Comparison of ENCODE assay signal across 9 cellular contexts in genomic region chr17:30920683-30921543, GRCh38. TPM values are rescaled to one million over a fixed set of nuclear protein-coding genes. Genes with fewer than 3 reads are reported as not detected.
A peak's percentile ranks its signal among the peaks of the same experiment; 100 is the strongest.
DNase-seq lines count a peak whose midpoint lies in the region; ATAC-seq, FAIRE-seq and TF ChIP-seq lines count a peak whose summit lies in the region.
"Had no signal": no experiment of that assay in that cellular context is flagged by ENCODE, and none has a peak within 500 bp of the region (broad histone marks: within the 10 kb centered on the region; RNA-seq: fewer than 3 reads in every experiment).

No MANE protein-coding gene starts in this region.

- peaks cover 14% of the 10 kb centered on the region for H3K4me1 Mint-ChIP-seq in activated naive CD4-positive, alpha-beta T cell treated with anti-CD3 and anti-CD28 coated beads, Interleukin-2, amount 50 U/mL, for 24 hours
- H3K4me1 Mint-ChIP-seq in activated naive CD8-positive, alpha-beta T cell treated with anti-CD3 and anti-CD28 coated beads, Interleukin-2, amount 10 ng/mL, durations not matched to agents 7 days and 5 days = peaks cover 5% of the 10 kb centered on the region

- no peaks in the 10 kb centered on the region for H3K36me3 Mint-ChIP-seq in activated naive CD4-positive, alpha-beta T cell treated with anti-CD3 and anti-CD28 coated beads, Interleukin-2, amount 50 U/mL, for 24 hours
- no peaks in the 10 kb centered on the region for H3K36me3 Mint-ChIP-seq in activated naive CD8-positive, alpha-beta T cell treated with anti-CD3 and anti-CD28 coated beads, Interleukin-2, amount 10 ng/mL, durations not matched to agents 7 days and 5 days

- no peak for DNase-seq in activated naive CD4-positive, alpha-beta T cell (lab: John Stamatoyannopoulos, UW)
- DNase-seq in activated naive CD8-positive, alpha-beta T cell treated with anti-CD3 and anti-CD28 coated beads, Interleukin-2, amount 10 ng/mL, durations not matched to agents 7 days and 5 days = no peak
- DNase-seq in HepG2 (ENCODE audit: low spot score) (no peak), upper lobe of left lung (no peak)
- DNase-seq: activated CD8-positive, alpha-beta memory T cell treated with anti-CD3 and anti-CD28 coated beads, Interleukin-2, amount 50 U/mL, for 48 hours had no signal

- H3K4me1 ChIP-seq in HepG2 (ENCODE audit: insufficient read depth, low read length) = peaks cover 35% of the 10 kb centered on the region
- peaks cover 9 to 23% (median 17%) of the 10 kb centered on the region in 4 donors for H3K4me1 ChIP-seq in upper lobe of left lung

- H3K9me3 Mint-ChIP-seq in activated naive CD4-positive, alpha-beta T cell treated with anti-CD3 and anti-CD28 coated beads, Interleukin-2, amount 50 U/mL, for 24 hours = no peaks in the 10 kb centered on the region
- H3K9me3 Mint-ChIP-seq in activated naive CD8-positive, alpha-beta T cell treated with anti-CD3 and anti-CD28 coated beads, Interleukin-2, amount 10 ng/mL, durations not matched to agents 7 days and 5 days = no peaks in the 10 kb centered on the region

- BruUV-seq in HepG2 (replicated peaks; lab: Mats Ljungman, UMichigan) = no TSS peak

- peak overlapping the region; percentile 46 to 71 (median 51); a peak in 3 of 6 replicates for H3K4me3 ChIP-seq in HepG2 (replicated peaks in 1 of 3; ENCODE audit: insufficient read depth in 1 of 3, low read depth in 2 of 3, low read length in 3 of 3)
- peak overlapping the region in 3 of 4 donors; percentile 63 to 67 (median 63) for H3K4me3 ChIP-seq in upper lobe of left lung

- H3K27ac ChIP-seq in HepG2 (ENCODE audit: extremely low read length, insufficient read depth, low read length) (no peak overlapping the region), upper lobe of left lung (peak overlapping the region in 1 of 4 donors; percentile 66)

- in situ Hi-C loops in HepG2 (cut with HindIII; ENCODE audit: extremely low pct_ligation_motif_present, low pct_unique_long_range_greater_than_20kb) = no loop called here

- peaks cover 28% of the 10 kb centered on the region for H3K27me3 Mint-ChIP-seq in activated naive CD4-positive, alpha-beta T cell treated with anti-CD3 and anti-CD28 coated beads, Interleukin-2, amount 50 U/mL, for 24 hours
- peaks cover 63% of the 10 kb centered on the region for H3K27me3 Mint-ChIP-seq in activated naive CD8-positive, alpha-beta T cell treated with anti-CD3 and anti-CD28 coated beads, Interleukin-2, amount 10 ng/mL, durations not matched to agents 7 days and 5 days

- peak overlapping the region; percentile 96 for H3K4me2 ChIP-seq in HepG2 (ENCODE audit: low read depth, low read length)

- POLR2A ChIA-PET in activated naive CD8-positive, alpha-beta T cell treated with anti-CD3 and anti-CD28 coated beads, Interleukin-2, amount 10 ng/mL, durations not matched to agents 7 days and 5 days (lab: Charles Lee) = interaction anchor here (1.0 kb wide), 1 partner anchor 10 kb away, joined by 3 read pairs; no protein-coding TSS in a partner anchor
- POLR2A ChIA-PET in HepG2 (lab: Yijun Ruan, JAX) = no interaction called here

- intact Hi-C loops in HepG2 (cut with micrococcal nuclease; ENCODE audit: unreplicated experiment) = no loop called here

- 64% methylated on average over 11 of the region's 11 CpGs for WGBS in HepG2 (ENCODE audit: low lambda C conversion rate)
- 85 to 86% methylated on average over 11 of the region's 11 CpGs for WGBS in upper lobe of left lung, 2 donors

- no peak for TF ChIP-seq CTCF in HepG2 (CRISPR knock-in tag; IDR thresholded peaks at IDR 0.05)
- no peak for TF ChIP-seq CTCF in upper lobe of left lung (IDR thresholded peaks at IDR 0.05)

- no peak for TF ChIP-seq RAD21 in HepG2 (CRISPR knock-in tag; IDR thresholded peaks at IDR 0.05)

- H3K27ac Mint-ChIP-seq in activated naive CD4-positive, alpha-beta T cell treated with anti-CD3 and anti-CD28 coated beads, Interleukin-2, amount 50 U/mL, for 24 hours = no peak overlapping the region
- no peak overlapping the region for H3K27ac Mint-ChIP-seq in activated naive CD8-positive, alpha-beta T cell treated with anti-CD3 and anti-CD28 coated beads, Interleukin-2, amount 10 ng/mL, durations not matched to agents 7 days and 5 days

- H3K9ac ChIP-seq in HepG2 (ENCODE audit: insufficient read depth, low read depth, low read length) = no peak overlapping the region

- TF ChIP-seq POLR2A in HepG2 (IDR thresholded peaks at IDR 0.05; ENCODE audit: insufficient read depth in 1 of 2, low read depth in 2 of 2, low read length in 2 of 2) = no peak
- no peak for TF ChIP-seq POLR2A in upper lobe of left lung (IDR thresholded peaks at IDR 0.05)

- no peak for FAIRE-seq in HepG2 (lab: Jason Lieb, UNC)

- H3K9me3 ChIP-seq in HepG2 (ENCODE audit: low read length) (no peaks in the 10 kb centered on the region), upper lobe of left lung (no peaks in the 10 kb centered on the region)

- no peaks in the 10 kb centered on the region for H3K36me3 ChIP-seq in HepG2 (replicated peaks in 1 of 2; ENCODE audit: control insufficient read depth in 1 of 2, insufficient read depth in 2 of 2, low read length in 2 of 2)
- no peaks in the 10 kb centered on the region for H3K36me3 ChIP-seq in upper lobe of left lung

- H3K27me3 ChIP-seq in HepG2 (ENCODE audit: control insufficient read depth in 1 of 2, insufficient read depth in 2 of 2, low read length in 2 of 2) (peaks cover 0 to 22% of the 10 kb centered on the region in 2 experiments; a peak in 2 of 5 replicates), upper lobe of left lung (peaks cover 0 to 12% (median 6%) of the 10 kb centered on the region in 4 donors)

- TF ChIP-seq EP300 in HepG2 (IDR thresholded peaks at IDR 0.05; ENCODE audit: low read depth in 2 of 2, low read length in 2 of 2) (no peak), HepG2 (CRISPR knock-in tag; IDR thresholded peaks at IDR 0.05; ENCODE audit: borderline replicate concordance) (no peak), upper lobe of left lung (IDR thresholded peaks at IDR 0.05) (no peak)

- no peak for ATAC-seq in activated naive CD8-positive, alpha-beta T cell treated with anti-CD3 and anti-CD28 coated beads, Interleukin-2, amount 10 ng/mL, durations not matched to agents 7 days and 5 days (ENCODE audit: low read depth)
- ATAC-seq in HepG2 = no peak
- ATAC-seq in upper lobe of left lung (ENCODE audit: low FRiP score in 2 of 2) = no peak
- no peak for ATAC-seq in GM21529 (IDR thresholded peaks at IDR 0.05; ENCODE audit: unreplicated experiment)
- no peak for ATAC-seq in HG03571 (IDR thresholded peaks at IDR 0.05; ENCODE audit: unreplicated experiment)
- no peak for ATAC-seq in HG03097 (IDR thresholded peaks at IDR 0.05; ENCODE audit: low FRiP score, unreplicated experiment)

- no peaks in the 10 kb centered on the region for H3K79me2 ChIP-seq in HepG2 (ENCODE audit: insufficient read depth, low read length)

- CTCF ChIA-PET in HepG2 (lab: Yijun Ruan, JAX; ENCODE audit: low intra/inter-chr PET ratio, low total read pairs) = no interaction called here

- peak overlapping the region; percentile 65 for H3K4me3 Mint-ChIP-seq in activated naive CD4-positive, alpha-beta T cell treated with anti-CD3 and anti-CD28 coated beads, Interleukin-2, amount 50 U/mL, for 24 hours
- peak overlapping the region; percentile 63 for H3K4me3 Mint-ChIP-seq in activated naive CD8-positive, alpha-beta T cell treated with anti-CD3 and anti-CD28 coated beads, Interleukin-2, amount 10 ng/mL, durations not matched to agents 7 days and 5 days

- no peaks in the 10 kb centered on the region for H4K20me1 ChIP-seq in HepG2 (ENCODE audit: insufficient read depth, low read length)

- no peak overlapping the region for H2AFZ ChIP-seq in HepG2 (ENCODE audit: low read length)

RNA-seq across cellular contexts. Expression of gene ADAP2, which starts 0.8 kb away (rescaled TPM):
- total RNA-seq in activated naive CD8-positive, alpha-beta T cell treated with anti-CD3 and anti-CD28 coated beads, Interleukin-2, amount 10 ng/mL, durations not matched to agents 7 days and 5 days = 1 to 10 TPM; 2.2 to 2.4 TPM
- total RNA-seq in HepG2 (2016; rRNA removed; fragmentation: Illumina TruSeq; extraction: Trizol) (0.51 and 0.73 TPM in 2 replicates), upper lobe of left lung (10 to 100 TPM; 15.8 to 54.5 (median 25.2) TPM)
- 1.2 and 2.3 TPM in 2 replicates for total RNA-seq in HepG2 (2016; cell fraction: cytosol; rRNA removed; fragmentation: Illumina TruSeq; extraction: Trizol; ENCODE audit: low read depth)
- 0.52 and 0.56 TPM in 2 replicates for total RNA-seq in HepG2 (2016; cell fraction: insoluble cytoplasmic fraction; rRNA removed; fragmentation: Illumina TruSeq; extraction: Trizol)
- total RNA-seq in HepG2 (2016; cell fraction: membrane; rRNA removed; fragmentation: Illumina TruSeq; extraction: Trizol) = 1.8 and 2.1 TPM in 2 replicates
- total RNA-seq in HepG2 (2016; cell fraction: nucleus; rRNA removed; fragmentation: Illumina TruSeq; extraction: Trizol) = 0.28 and 0.34 TPM in 2 replicates
- 0.39 and 0.70 TPM in 2 replicates for polyA plus RNA-seq in HepG2 (2011; rRNA removed)
- 0.67 and 0.79 TPM in 2 replicates for polyA plus RNA-seq in HepG2 (2011; cell fraction: cytosol; rRNA removed)
- polyA plus RNA-seq in HepG2 (2011; cell fraction: nucleus; rRNA removed) = 0.45 and 0.74 TPM in 2 replicates
- 0.40 and 1.1 TPM in 2 replicates for polyA plus RNA-seq in HepG2 (2012)
- polyA plus RNA-seq in HepG2 (2016; cell fraction: cytosol; fragmentation: Illumina TruSeq; extraction: Trizol; ENCODE audit: low read depth) = 0.47 and 0.58 TPM in 2 replicates
- 0.70 and 0.76 TPM in 2 replicates for polyA plus RNA-seq in HepG2 (2016; cell fraction: insoluble cytoplasmic fraction; fragmentation: Illumina TruSeq; extraction: Trizol; ENCODE audit: low read depth)
- 1.3 and 1.4 TPM in 2 replicates for polyA plus RNA-seq in HepG2 (2016; cell fraction: membrane; fragmentation: Illumina TruSeq; extraction: Trizol; ENCODE audit: low read depth)
- polyA plus RNA-seq in HepG2 (2016; cell fraction: nucleus; fragmentation: Illumina TruSeq; extraction: Trizol; ENCODE audit: insufficient read depth, low read depth) = 0.20 and 2.6 TPM in 2 replicates
- polyA minus RNA-seq in HepG2 (2011; rRNA and poly(A)+ RNA removed; ENCODE audit: low replicate concordance) = 0.84 and 1.4 TPM in 2 replicates
- polyA minus RNA-seq in HepG2 (2011; cell fraction: cytosol; rRNA and poly(A)+ RNA removed) = 0.53 and 1.4 TPM in 2 replicates
- polyA minus RNA-seq in HepG2 (2011; cell fraction: nucleus; rRNA and poly(A)+ RNA removed) = 0.87 and 1.2 TPM in 2 replicates

RNA-seq across cellular contexts. Expression of gene TEFM, which starts 14.9 kb away (rescaled TPM):
- total RNA-seq in activated naive CD8-positive, alpha-beta T cell treated with anti-CD3 and anti-CD28 coated beads, Interleukin-2, amount 10 ng/mL, durations not matched to agents 7 days and 5 days = 10 to 100 TPM; 15.3 to 16.6 TPM
- 20.0 and 32.3 TPM in 2 replicates for total RNA-seq in HepG2 (2016; rRNA removed; fragmentation: Illumina TruSeq; extraction: Trizol)
- total RNA-seq in HepG2 (2016; cell fraction: cytosol; rRNA removed; fragmentation: Illumina TruSeq; extraction: Trizol; ENCODE audit: low read depth) = 2.9 and 4.0 TPM in 2 replicates
- 23.0 and 31.3 TPM in 2 replicates for total RNA-seq in HepG2 (2016; cell fraction: insoluble cytoplasmic fraction; rRNA removed; fragmentation: Illumina TruSeq; extraction: Trizol)
- 6.5 and 6.6 TPM in 2 replicates for total RNA-seq in HepG2 (2016; cell fraction: membrane; rRNA removed; fragmentation: Illumina TruSeq; extraction: Trizol)
- total RNA-seq in HepG2 (2016; cell fraction: nucleus; rRNA removed; fragmentation: Illumina TruSeq; extraction: Trizol) = 18.5 and 18.7 TPM in 2 replicates
- 5.4 and 7.0 TPM in 2 replicates for polyA plus RNA-seq in HepG2 (2011; rRNA removed)
- 2.5 and 3.6 TPM in 2 replicates for polyA plus RNA-seq in HepG2 (2011; cell fraction: cytosol; rRNA removed)
- 2.4 and 2.8 TPM in 2 replicates for polyA plus RNA-seq in HepG2 (2011; cell fraction: nucleus; rRNA removed)
- polyA plus RNA-seq in HepG2 (2012) = 5.9 and 9.5 TPM in 2 replicates
- polyA plus RNA-seq in HepG2 (2016; cell fraction: cytosol; fragmentation: Illumina TruSeq; extraction: Trizol; ENCODE audit: low read depth) = 2.5 and 3.0 TPM in 2 replicates
- polyA plus RNA-seq in HepG2 (2016; cell fraction: insoluble cytoplasmic fraction; fragmentation: Illumina TruSeq; extraction: Trizol; ENCODE audit: low read depth) = 23.1 and 24.8 TPM in 2 replicates
- polyA plus RNA-seq in HepG2 (2016; cell fraction: membrane; fragmentation: Illumina TruSeq; extraction: Trizol; ENCODE audit: low read depth) = 4.7 TPM in 2 replicates
- 13.4 and 19.7 TPM in 2 replicates for polyA plus RNA-seq in HepG2 (2016; cell fraction: nucleus; fragmentation: Illumina TruSeq; extraction: Trizol; ENCODE audit: insufficient read depth, low read depth)
- 1.7 and 6.7 TPM in 2 replicates for polyA minus RNA-seq in HepG2 (2011; rRNA and poly(A)+ RNA removed; ENCODE audit: low replicate concordance)
- polyA minus RNA-seq in HepG2 (2011; cell fraction: cytosol; rRNA and poly(A)+ RNA removed) = 3.9 and 5.2 TPM in 2 replicates
- 20.5 and 22.0 TPM in 2 replicates for polyA minus RNA-seq in HepG2 (2011; cell fraction: nucleus; rRNA and poly(A)+ RNA removed)
- 10 to 100 TPM in 3 of 6 donors, 1 to 10 TPM in 3; 3.4 to 77.5 (median 9.2) TPM for total RNA-seq in upper lobe of left lung

RNA-seq across cellular contexts. Expression of gene RNF135, which starts 49.9 kb away (rescaled TPM):
- total RNA-seq in activated naive CD8-positive, alpha-beta T cell treated with anti-CD3 and anti-CD28 coated beads, Interleukin-2, amount 10 ng/mL, durations not matched to agents 7 days and 5 days = 1 to 10 TPM; 8.0 to 8.7 TPM
- not detected in 2 replicates for total RNA-seq in HepG2 (2016; rRNA removed; fragmentation: Illumina TruSeq; extraction: Trizol)
- total RNA-seq in HepG2 (2016; cell fraction: cytosol; rRNA removed; fragmentation: Illumina TruSeq; extraction: Trizol; ENCODE audit: low read depth) = not detected in 2 replicates
- total RNA-seq in HepG2 (2016; cell fraction: insoluble cytoplasmic fraction; rRNA removed; fragmentation: Illumina TruSeq; extraction: Trizol) = not detected in 2 replicates
- not detected in 2 replicates for total RNA-seq in HepG2 (2016; cell fraction: membrane; rRNA removed; fragmentation: Illumina TruSeq; extraction: Trizol)
- total RNA-seq in HepG2 (2016; cell fraction: nucleus; rRNA removed; fragmentation: Illumina TruSeq; extraction: Trizol) = not detected in 2 replicates
- not detected in 2 replicates for polyA plus RNA-seq in HepG2 (2011; rRNA removed)
- polyA plus RNA-seq in HepG2 (2011; cell fraction: cytosol; rRNA removed) = not detected in 2 replicates
- not detected in 2 replicates for polyA plus RNA-seq in HepG2 (2011; cell fraction: nucleus; rRNA removed)
- polyA plus RNA-seq in HepG2 (2012) = not detected in 2 replicates
- polyA plus RNA-seq in HepG2 (2016; cell fraction: cytosol; fragmentation: Illumina TruSeq; extraction: Trizol; ENCODE audit: low read depth) = not detected in 2 replicates
- polyA plus RNA-seq in HepG2 (2016; cell fraction: insoluble cytoplasmic fraction; fragmentation: Illumina TruSeq; extraction: Trizol; ENCODE audit: low read depth) = not detected in 2 replicates
- polyA plus RNA-seq in HepG2 (2016; cell fraction: membrane; fragmentation: Illumina TruSeq; extraction: Trizol; ENCODE audit: low read depth) = not detected in 2 replicates
- not detected in 2 replicates for polyA plus RNA-seq in HepG2 (2016; cell fraction: nucleus; fragmentation: Illumina TruSeq; extraction: Trizol; ENCODE audit: insufficient read depth, low read depth)
- polyA minus RNA-seq in HepG2 (2011; rRNA and poly(A)+ RNA removed; ENCODE audit: low replicate concordance) = 6.9 TPM in 1 of 2 replicates, not detected in the other
- 0.53 TPM in 1 of 2 replicates, not detected in the other for polyA minus RNA-seq in HepG2 (2011; cell fraction: cytosol; rRNA and poly(A)+ RNA removed)
- polyA minus RNA-seq in HepG2 (2011; cell fraction: nucleus; rRNA and poly(A)+ RNA removed) = not detected in 2 replicates
- total RNA-seq in upper lobe of left lung = 10 to 100 TPM; 24.9 to 70.2 (median 32.5) TPM

Comparison
In these comparisons a context has a peak if more than half of its experiments do, and no peak if none do; other contexts are left out.
1. RNA of gene ADAP2, which starts 0.8 kb away (total RNA-seq): 15.8 to 54.5 TPM in upper lobe of left lung; 2.2 to 2.4 TPM in activated naive CD8-positive, alpha-beta T cell treated with anti-CD3 and anti-CD28 coated beads, Interleukin-2, amount 10 ng/mL, durations not matched to agents 7 days and 5 days and 0.28 to 2.3 TPM in HepG2; every median in the first group is over 4 times any median in the second.